In genomic region chr6:106027316-106027715, GRCh38 we compare ENCODE assay signal across 16 cellular contexts. TPM values are rescaled to one million over a fixed set of nuclear protein-coding genes. Genes with fewer than 3 reads are reported as not detected.
DNase-seq lines count a peak whose midpoint lies in the region; ATAC-seq and TF ChIP-seq lines count a peak whose summit lies in the region.
"Had no signal": no experiment of that assay in that cellular context is flagged by ENCODE, and none has a peak within 500 bp of the region (broad histone marks: within the 10 kb centered on the region; RNA-seq: fewer than 3 reads in every experiment).

No MANE protein-coding gene starts in this region.

- no peak overlapping the region for H3K14ac ChIP-seq in mesenchymal stem cell (ENCODE audit: low read length in 2 of 2)

- peak overlapping the region; percentile 44 for H3K9ac ChIP-seq in mesenchymal stem cell (ENCODE audit: low read length)
- H3K9ac ChIP-seq: GM23248 had no signal

- TF ChIP-seq CTCF in WTC11 (IDR thresholded peaks at IDR 0.05) (no peak), vagina (IDR thresholded peaks at IDR 0.05) (no peak), suprapubic skin (IDR thresholded peaks at IDR 0.05) (no peak), chondrocyte (IDR thresholded peaks at IDR 0.05) (no peak)

- peaks cover 24% of the 10 kb centered on the region for H3K4me1 Mint-ChIP-seq in stimulated activated naive CD8-positive, alpha-beta T cell treated with anti-CD3 and anti-CD28 coated beads, Interleukin-15, amount 100 ng/mL, for 72 hours
- H3K4me1 Mint-ChIP-seq in WTC11 = peaks cover 20% of the 10 kb centered on the region
- no peaks in the 10 kb centered on the region for H3K4me1 Mint-ChIP-seq in chondrocyte (ENCODE audit: low read depth)

- no peak overlapping the region for H2BK12ac ChIP-seq in mesenchymal stem cell (ENCODE audit: low read length in 2 of 2)

- H3K9me3 Mint-ChIP-seq in stimulated activated naive CD8-positive, alpha-beta T cell treated with anti-CD3 and anti-CD28 coated beads, Interleukin-15, amount 100 ng/mL, for 72 hours = no peaks in the 10 kb centered on the region
- H3K9me3 Mint-ChIP-seq in WTC11 (no peaks in the 10 kb centered on the region), chondrocyte (ENCODE audit: low read depth) (no peaks in the 10 kb centered on the region)
- H3K9me3 Mint-ChIP-seq: CD4-positive, alpha-beta T cell; HFFc6 had no signal

- no peak overlapping the region for H3K23ac ChIP-seq in mesenchymal stem cell (ENCODE audit: low read length in 2 of 2)

- no peak for ATAC-seq in stimulated activated naive CD8-positive, alpha-beta T cell treated with anti-CD3 and anti-CD28 coated beads, Interleukin-15, amount 100 ng/mL, for 72 hours
- no peak for ATAC-seq in stimulated activated naive CD8-positive, alpha-beta T cell treated with anti-CD3 and anti-CD28 coated beads, Interleukin-15, Interleukin-2, amounts not matched to agents 100 U/mL and 50 U/mL, for 24 hours
- ATAC-seq in WTC11 = peak; percentile 55
- ATAC-seq: A549 had no signal

- no peak overlapping the region for H2AFZ ChIP-seq in mesenchymal stem cell (ENCODE audit: low read depth, low read length)
- H2AFZ ChIP-seq: GM23248 had no signal

- H4K91ac ChIP-seq in mesenchymal stem cell (ENCODE audit: low read length) = no peak overlapping the region

- H3K4me2 ChIP-seq in mesenchymal stem cell (ENCODE audit: low read length, poor library complexity, severe bottlenecking) = no peak overlapping the region
- H3K4me2 ChIP-seq: A549 had no signal

- H3K36me3 ChIP-seq in mesenchymal stem cell (ENCODE audit: control insufficient read depth in 1 of 2, insufficient read depth in 2 of 2, low read depth in 1 of 2, low read length in 2 of 2) (no peaks in the 10 kb centered on the region), vagina (no peaks in the 10 kb centered on the region), suprapubic skin (no peaks in the 10 kb centered on the region)

- POLR2A ChIA-PET in WTC11 (lab: Charles Lee) = no interaction called here

- peaks cover 53% of the 10 kb centered on the region for H3K27me3 Mint-ChIP-seq in stimulated activated naive CD8-positive, alpha-beta T cell treated with anti-CD3 and anti-CD28 coated beads, Interleukin-15, amount 100 ng/mL, for 72 hours
- H3K27me3 Mint-ChIP-seq in WTC11 (ENCODE audit: low read depth) (no peaks in the 10 kb centered on the region), chondrocyte (ENCODE audit: low read depth) (peaks cover 2% of the 10 kb centered on the region)

- no peak overlapping the region for H4K8ac ChIP-seq in mesenchymal stem cell (ENCODE audit: low read length)

- H2BK120ac ChIP-seq in mesenchymal stem cell (ENCODE audit: low read depth, low read length) = no peak overlapping the region

- peak overlapping the region; percentile 44 to 55 for H3K4me3 Mint-ChIP-seq in stimulated activated naive CD8-positive, alpha-beta T cell treated with anti-CD3 and anti-CD28 coated beads, Interleukin-15, amount 100 ng/mL, for 72 hours
- H3K4me3 Mint-ChIP-seq in WTC11 = no peak overlapping the region
- H3K4me3 Mint-ChIP-seq in chondrocyte (ENCODE audit: unreplicated experiment) = no peak overlapping the region
- H3K4me3 Mint-ChIP-seq: CD4-positive, alpha-beta T cell had no signal

- H3K4ac ChIP-seq in mesenchymal stem cell (ENCODE audit: low read depth in 1 of 2, low read length in 2 of 2) = no peak overlapping the region

- no peaks in the 10 kb centered on the region for H3K79me1 ChIP-seq in mesenchymal stem cell (replicated peaks; ENCODE audit: low read length, poor library complexity, severe bottlenecking)

- H3K36me3 Mint-ChIP-seq in WTC11 = no peaks in the 10 kb centered on the region
- H3K36me3 Mint-ChIP-seq in chondrocyte (ENCODE audit: low read depth) = no peaks in the 10 kb centered on the region

- no peaks in the 10 kb centered on the region for H3K9me3 ChIP-seq in mesenchymal stem cell (ENCODE audit: control insufficient read depth, low read length)
- H3K9me3 ChIP-seq in vagina = no peaks in the 10 kb centered on the region
- no peaks in the 10 kb centered on the region for H3K9me3 ChIP-seq in suprapubic skin
- H3K9me3 ChIP-seq: A549 had no signal

- 60% methylated on average over 4 of the region's 5 CpGs for WGBS in mesenchymal stem cell
- 79% methylated on average over 5 of the region's 5 CpGs for WGBS in suprapubic skin

- peak overlapping the region; percentile 20 to 77 for H3K27ac Mint-ChIP-seq in stimulated activated naive CD8-positive, alpha-beta T cell treated with anti-CD3 and anti-CD28 coated beads, Interleukin-15, amount 100 ng/mL, for 72 hours
- H3K27ac Mint-ChIP-seq in WTC11 (no peak overlapping the region), chondrocyte (ENCODE audit: unreplicated experiment) (no peak overlapping the region)
- H3K27ac Mint-ChIP-seq: CD4-positive, alpha-beta T cell; HFFc6 had no signal

- H2BK15ac ChIP-seq in mesenchymal stem cell (ENCODE audit: low read depth, poor library complexity, severe bottlenecking) = no peak overlapping the region

- H3K18ac ChIP-seq in mesenchymal stem cell (ENCODE audit: low read depth in 1 of 2, low read length in 2 of 2) = no peak overlapping the region

- no peak for TF ChIP-seq EP300 in suprapubic skin (IDR thresholded peaks at IDR 0.05)

- H3K4me3 ChIP-seq in mesenchymal stem cell (ENCODE audit: insufficient read depth in 1 of 2, low read depth in 1 of 2, low read length in 2 of 2) (peak overlapping the region in 1 of 2 experiments; percentile 57), vagina (peak overlapping the region; percentile 13 to 36), suprapubic skin (no peak overlapping the region)
- H3K4me3 ChIP-seq: A549, GM23248 had no signal

- no peak overlapping the region for H2BK5ac ChIP-seq in mesenchymal stem cell (ENCODE audit: low read depth, low read length, poor library complexity, severe bottlenecking)

- no peak overlapping the region for H3K27ac ChIP-seq in mesenchymal stem cell (ENCODE audit: low read length, poor library complexity, severe bottlenecking)
- H3K27ac ChIP-seq in vagina = no peak overlapping the region
- no peak overlapping the region for H3K27ac ChIP-seq in suprapubic skin
- H3K27ac ChIP-seq: A549, GM23248, HL-60 had no signal

- TF ChIP-seq POLR2A in vagina (IDR thresholded peaks at IDR 0.05) (no peak), suprapubic skin (IDR thresholded peaks at IDR 0.05) (no peak)

- intact Hi-C loops in vagina (cut with DNase I) = no loop called here

- no peak overlapping the region for H2AK5ac ChIP-seq in mesenchymal stem cell (ENCODE audit: low read length, severe bottlenecking)

- DNase-seq in stimulated activated naive CD8-positive, alpha-beta T cell treated with anti-CD3 and anti-CD28 coated beads, Interleukin-15, amount 100 ng/mL, for 72 hours = no peak
- no peak for DNase-seq in stimulated activated naive CD8-positive, alpha-beta T cell treated with anti-CD3 and anti-CD28 coated beads, Interleukin-15, Interleukin-2, amounts not matched to agents 100 U/mL and 50 U/mL, for 24 hours
- no peak for DNase-seq in WTC11 (ENCODE audit: low spot score)
- no peak for DNase-seq in mesenchymal stem cell
- no peak for DNase-seq in vagina (ENCODE audit: extremely low spot score in 2 of 2)
- DNase-seq in H4 (ENCODE audit: low spot score) = no peak
- no peak for DNase-seq in suprapubic skin (ENCODE audit: low spot score in 2 of 2)
- DNase-seq in chondrocyte (ENCODE audit: low spot score) = no peak
- DNase-seq: Calu3; CD4-positive, alpha-beta T cell; HFFc6; NCI-H1092 treated with DMSO at 0.1 percent for 48 hours; NCI-H1694 treated with DMSO at 0.1 percent for 48 hours had no signal

- CTCF ChIA-PET in WTC11 (lab: Charles Lee) = no interaction called here

- H3K4me1 ChIP-seq in mesenchymal stem cell (ENCODE audit: control insufficient read depth, insufficient read depth, low read depth, low read length) = no peaks in the 10 kb centered on the region
- H3K4me1 ChIP-seq in vagina = no peaks in the 10 kb centered on the region
- H3K4me1 ChIP-seq in suprapubic skin = no peaks in the 10 kb centered on the region
- H3K4me1 ChIP-seq: A549 had no signal

- H3K27me3 ChIP-seq in mesenchymal stem cell (ENCODE audit: control insufficient read depth in 1 of 2, insufficient read depth in 1 of 2, low read length in 2 of 2) (no peaks in the 10 kb centered on the region), vagina (no peaks in the 10 kb centered on the region), suprapubic skin (no peaks in the 10 kb centered on the region)

TF ChIP-seq in WTC11, 78 proteins besides CTCF, POLR2A, EP300 and RAD21:
- no peak for TF ChIP-seq ZNF512 (CRISPR knock-in tag; IDR thresholded peaks at IDR 0.05; ENCODE audit: borderline replicate concordance)
- no peak for TF ChIP-seq ZBTB21 (CRISPR knock-in tag; IDR thresholded peaks at IDR 0.05; ENCODE audit: borderline replicate concordance)
- no peak for TF ChIP-seq ATF2 (CRISPR knock-in tag; IDR thresholded peaks at IDR 0.05; ENCODE audit: borderline replicate concordance, low read depth)

RNA-seq across cellular contexts. Expression of gene PRDM1, which starts 58.8 kb away (rescaled TPM):
- 0.78 to 1.8 TPM (median 1.2 TPM) in 3 replicates for total RNA-seq in WTC11 (2021)
- 7.5 TPM for polyA plus RNA-seq in mesenchymal stem cell (2013, experiment 1 of 2)
- polyA plus RNA-seq in mesenchymal stem cell (2013, experiment 2 of 2) = 7.3 TPM
- total RNA-seq in vagina = 27.0 TPM
- 0.37 and 1.7 TPM in 2 replicates for total RNA-seq in H4 (2014; rRNA removed; shearing (Covaris generic))
- total RNA-seq in suprapubic skin = 10 to 100 TPM; 10.9 to 47.7 (median 27.8) TPM
- total RNA-seq in chondrocyte = 0.08 to 0.15 TPM (median 0.15 TPM) in 3 replicates

Comparison
In these comparisons a context has a peak if more than half of its experiments do, and no peak if none do; other contexts are left out.
1. H3K27ac Mint-ChIP-seq: peak in stimulated activated naive CD8-positive, alpha-beta T cell treated with anti-CD3 and anti-CD28 coated beads, Interleukin-15, amount 100 ng/mL, for 72 hours (2 of 2); none in WTC11 (single experiment) and chondrocyte (single experiment).
2. H3K4me3 Mint-ChIP-seq: peak in stimulated activated naive CD8-positive, alpha-beta T cell treated with anti-CD3 and anti-CD28 coated beads, Interleukin-15, amount 100 ng/mL, for 72 hours (2 of 2); none in WTC11 (single experiment) and chondrocyte (single experiment).